In the genomic region with DNA sequence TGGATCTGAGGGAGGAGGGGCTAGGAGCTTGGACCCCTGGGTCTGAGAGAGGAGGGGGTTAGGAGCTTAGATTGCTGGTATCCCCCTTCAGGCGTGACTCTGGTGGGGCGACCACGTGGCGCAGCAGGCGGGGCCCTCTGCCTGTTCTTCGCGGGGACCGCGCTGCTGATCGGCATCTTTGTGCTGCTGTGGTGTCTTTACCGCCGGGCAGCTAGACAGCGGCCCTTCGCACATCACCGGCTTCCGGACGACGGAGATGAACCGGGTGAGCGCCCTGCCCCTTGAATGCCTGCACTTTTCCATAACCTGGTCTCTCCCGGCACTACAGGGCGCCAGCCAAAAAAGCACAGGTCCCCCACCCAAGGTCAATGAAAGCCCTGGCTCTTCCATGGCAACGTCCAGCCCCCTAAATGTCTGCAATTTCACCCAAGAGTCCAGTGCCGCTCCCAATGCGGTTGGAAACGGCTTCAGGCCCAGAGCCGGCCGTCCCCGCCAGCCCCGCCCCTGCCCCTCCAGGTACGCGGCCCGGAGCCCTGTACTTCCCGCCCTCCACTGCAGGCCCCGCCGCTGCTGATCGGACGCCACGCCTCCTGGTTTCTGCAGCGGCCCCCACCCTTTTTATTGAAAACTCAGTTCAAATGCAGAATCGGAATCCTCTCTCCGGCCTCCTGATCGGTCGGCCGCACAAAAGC, we compare ENCODE assay signal across 8 cellular contexts. TPM values are rescaled to one million over a fixed set of nuclear protein-coding genes. Genes with fewer than 3 reads are reported as not detected.
DNase-seq lines count a peak whose midpoint lies in the region; ATAC-seq and TF ChIP-seq lines count a peak whose summit lies in the region.

No MANE protein-coding gene starts in this region.

- H3K4me3 ChIP-seq in gastrocnemius medialis: no peak overlapping the region

- TF ChIP-seq POLR2A in gastrocnemius medialis (IDR thresholded peaks at IDR 0.05): no peak

- H3K9me3 Mint-ChIP-seq in stimulated activated naive B cell treated with anti-CD40 and anti-IgM and Interleukin-4, amounts not matched to agents 10 μg/mL and 1 μg/mL and 100 μg/mL, for 72 hours: peaks cover 0 to 3% of the 10 kb centered on the region in 2 donors

- H3K4me3 Mint-ChIP-seq in stimulated activated naive B cell treated with anti-CD40 and anti-IgM and Interleukin-4, amounts not matched to agents 10 μg/mL and 1 μg/mL and 100 μg/mL, for 72 hours: peak overlapping the region; percentile 53 to 66

- no peak overlapping the region for H3K27ac Mint-ChIP-seq in stimulated activated naive B cell treated with anti-CD40 and anti-IgM and Interleukin-4, amounts not matched to agents 10 μg/mL and 1 μg/mL and 100 μg/mL, for 72 hours

- no peaks in the 10 kb centered on the region for H3K36me3 ChIP-seq in gastrocnemius medialis

- DNase-seq in activated T-cell treated with anti-CD3 and anti-CD28 coated beads, Interleukin-2, amount 50 U/mL, for 1 hour: peak; percentile 49
- DNase-seq in activated T-cell treated with anti-CD3 and anti-CD28 coated beads for 4 hours (no peak), OCI-M1 (lab: John Stamatoyannopoulos, UW) (peak; percentile 37), glomerular visceral epithelial cell (ENCODE audit: extremely low spot score) (peak; percentile 30), SK-N-DZ (ENCODE audit: low spot score) (no peak), gastrocnemius medialis (no peak)
- no peak for DNase-seq in stimulated activated naive B cell treated with anti-CD40 and anti-IgM and Interleukin-4, amounts not matched to agents 10 μg/mL and 1 μg/mL and 100 μg/mL, for 72 hours

- ATAC-seq in stimulated activated naive B cell treated with anti-CD40 and anti-IgM and Interleukin-4, amounts not matched to agents 10 μg/mL and 1 μg/mL and 100 μg/mL, for 72 hours (replicated peaks): peak; percentile 46 to 52
- ATAC-seq in GM18867 (IDR thresholded peaks at IDR 0.05; ENCODE audit: unreplicated experiment) (no peak), gastrocnemius medialis (no peak)

- H3K36me3 Mint-ChIP-seq in stimulated activated naive B cell treated with anti-CD40 and anti-IgM and Interleukin-4, amounts not matched to agents 10 μg/mL and 1 μg/mL and 100 μg/mL, for 72 hours: peaks cover 2 to 4% of the 10 kb centered on the region in 2 donors

- H3K4me1 ChIP-seq in gastrocnemius medialis: peaks cover 6 to 16% of the 10 kb centered on the region in 2 donors

- peaks cover 91 to 99% of the 10 kb centered on the region in 2 donors for H3K27me3 Mint-ChIP-seq in stimulated activated naive B cell treated with anti-CD40 and anti-IgM and Interleukin-4, amounts not matched to agents 10 μg/mL and 1 μg/mL and 100 μg/mL, for 72 hours

- H3K27me3 ChIP-seq in gastrocnemius medialis: peaks cover 93 to 96% (median 94%) of the 10 kb centered on the region in 3 donors

- peaks cover 55 to 76% of the 10 kb centered on the region in 2 donors for H3K4me1 Mint-ChIP-seq in stimulated activated naive B cell treated with anti-CD40 and anti-IgM and Interleukin-4, amounts not matched to agents 10 μg/mL and 1 μg/mL and 100 μg/mL, for 72 hours

- intact Hi-C loops in gastrocnemius medialis (cut with DNase I; ENCODE audit: low total_unique reads): no loop called here

- TF ChIP-seq CTCF in gastrocnemius medialis (IDR thresholded peaks at IDR 0.05 in 4 of 5, conservative IDR thresholded peaks at IDR 0.05 in 1 of 5): no peak

- in situ Hi-C loops in gastrocnemius medialis (cut with MboI; ENCODE audit: low sequenced_read_pairs in 4 of 4): no loop called here

- no peak overlapping the region for H3K27ac ChIP-seq in gastrocnemius medialis

- H3K9me3 ChIP-seq in gastrocnemius medialis: no peaks in the 10 kb centered on the region

RNA-seq across cellular contexts. Expression of a gene that starts 2.8 kb away (rescaled TPM):
- not detected in 2 replicates for polyA plus RNA-seq in SK-N-DZ (2014; cell fraction: cytosol; rRNA removed)
- polyA plus RNA-seq in SK-N-DZ (2014; cell fraction: nucleus; rRNA removed): not detected in 2 replicates
- not detected for total RNA-seq in gastrocnemius medialis

RNA-seq across cellular contexts. Expression of a gene that starts 4.8 kb away (rescaled TPM):
- polyA plus RNA-seq in SK-N-DZ (2014; cell fraction: cytosol; rRNA removed): not detected in 2 replicates
- polyA plus RNA-seq in SK-N-DZ (2014; cell fraction: nucleus; rRNA removed): not detected in 2 replicates
- not detected for total RNA-seq in gastrocnemius medialis

RNA-seq across cellular contexts. Expression of a gene that starts 13.3 kb away (rescaled TPM):
- not detected in 2 replicates for polyA plus RNA-seq in SK-N-DZ (2014; cell fraction: cytosol; rRNA removed)
- 0.16 TPM in 1 of 2 replicates, not detected in the other for polyA plus RNA-seq in SK-N-DZ (2014; cell fraction: nucleus; rRNA removed)
- 1 to 10 TPM in 1 of 4 donors, under 1 TPM in 3; 0.24 to 1.6 (median 0.33) TPM for total RNA-seq in gastrocnemius medialis

RNA-seq across cellular contexts. Expression of a gene that starts 23.6 kb away (rescaled TPM):
- polyA plus RNA-seq in SK-N-DZ (2014; cell fraction: cytosol; rRNA removed): 105 and 107 TPM in 2 replicates
- 190 and 225 TPM in 2 replicates for polyA plus RNA-seq in SK-N-DZ (2014; cell fraction: nucleus; rRNA removed)
- 100 to 1,000 TPM in 1 of 4 donors, 10 to 100 TPM in 3; 41.9 to 107 (median 79.0) TPM for total RNA-seq in gastrocnemius medialis

RNA-seq across cellular contexts. Expression of a gene that starts 25.0 kb away (rescaled TPM):
- polyA plus RNA-seq in SK-N-DZ (2014; cell fraction: cytosol; rRNA removed): 6.8 and 14.6 TPM in 2 replicates
- 20.4 and 21.3 TPM in 2 replicates for polyA plus RNA-seq in SK-N-DZ (2014; cell fraction: nucleus; rRNA removed)
- total RNA-seq in gastrocnemius medialis: 10 to 100 TPM in 2 of 4 donors, 1 to 10 TPM in 2; 8.0 to 12.6 (median 9.9) TPM

Comparison
In these comparisons a context has a peak if more than half of its experiments do, and no peak if none do; other contexts are left out.
1. DNase-seq: peak in activated T-cell treated with anti-CD3 and anti-CD28 coated beads, Interleukin-2, amount 50 U/mL, for 1 hour (single experiment), OCI-M1 (single experiment) and glomerular visceral epithelial cell (single experiment); none in activated T-cell treated with anti-CD3 and anti-CD28 coated beads for 4 hours (single experiment), stimulated activated naive B cell treated with anti-CD40 and anti-IgM and Interleukin-4, amounts not matched to agents 10 μg/mL and 1 μg/mL and 100 μg/mL, for 72 hours (single experiment), SK-N-DZ (single experiment) and gastrocnemius medialis (0 of 2).
2. ATAC-seq: peak in stimulated activated naive B cell treated with anti-CD40 and anti-IgM and Interleukin-4, amounts not matched to agents 10 μg/mL and 1 μg/mL and 100 μg/mL, for 72 hours (2 of 2); none in GM18867 (single experiment) and gastrocnemius medialis (0 of 2).